ENCODE assay signal across 8 cellular contexts in genomic region chr4:39365931-39366771, GRCh38. TPM values are rescaled to one million over a fixed set of nuclear protein-coding genes. Genes with fewer than 3 reads are reported as not detected.
DNase-seq lines count a peak whose midpoint lies in the region; ATAC-seq and TF ChIP-seq lines count a peak whose summit lies in the region.

TSS of gene RFC1 (minus strand) at chr4:39366362. CDS start at chr4:39366241, 121 bp downstream.

- peaks cover 38% of the 10 kb centered on the region for H3K4me1 ChIP-seq in CD4-positive, alpha-beta memory T cell (ENCODE audit: insufficient read depth, low read length)
- H3K4me1 ChIP-seq in HUES48 (ENCODE audit: control insufficient read depth, insufficient read depth, low read length) (peaks cover 4% of the 10 kb centered on the region; the same call in 1 of the 2 replicates), OCI-LY3 (ENCODE audit: low read length) (peaks cover 20% of the 10 kb centered on the region)

- peaks cover 0 to 8% (median 0%) of the 10 kb centered on the region in 8 donors for H3K9me3 Mint-ChIP-seq in CD4-positive, alpha-beta memory T cell

- peaks cover 22 to 44% (median 29%) of the 10 kb centered on the region in 4 donors for H3K4me1 Mint-ChIP-seq in CD4-positive, alpha-beta memory T cell

- H3K9me3 ChIP-seq in CD4-positive, alpha-beta memory T cell (ENCODE audit: control insufficient read depth in 1 of 2, low read length in 2 of 2): no peaks in the 10 kb centered on the region
- peaks cover 2% of the 10 kb centered on the region; the same call in 1 of the 2 replicates for H3K9me3 ChIP-seq in HUES48 (ENCODE audit: control insufficient read depth, insufficient read depth, low read length)
- no peaks in the 10 kb centered on the region for H3K9me3 ChIP-seq in OCI-LY3 (ENCODE audit: insufficient read depth, low read length)

- H2AFZ ChIP-seq in OCI-LY3 (ENCODE audit: low read depth, low read length): peak within 1 kb of the TSS; percentile 76

- intact Hi-C loops in CD4-positive, alpha-beta memory T cell (cut with micrococcal nuclease): loop anchor here (1.0 to 5.0 kb wide), 5 partner anchors 13 to 1679 kb away; partner anchors contain the start of genes LIAS, RELL1, RPL9 and WDR19

- no peaks in the 10 kb centered on the region for H3K36me3 ChIP-seq in CD4-positive, alpha-beta memory T cell (ENCODE audit: insufficient read depth, low read length)
- no peaks in the 10 kb centered on the region for H3K36me3 ChIP-seq in HUES48 (ENCODE audit: control insufficient read depth, insufficient read depth, low read length)
- peaks cover 7% of the 10 kb centered on the region for H3K36me3 ChIP-seq in OCI-LY3 (replicated peaks; ENCODE audit: low read depth, low read length)

- peaks cover 0 to 7% of the 10 kb centered on the region in 2 donors for H3K36me3 Mint-ChIP-seq in CD4-positive, alpha-beta memory T cell

- peak within 1 kb of the TSS; percentile 85 for H3K4me3 ChIP-seq in CD4-positive, alpha-beta memory T cell (ENCODE audit: low read length in 2 of 2)
- H3K4me3 ChIP-seq in HUES48 (ENCODE audit: low read depth, low read length) (peak within 1 kb of the TSS; percentile 96), OCI-LY3 (ENCODE audit: low read length) (peak within 1 kb of the TSS; percentile 85)

- H3K27me3 Mint-ChIP-seq in CD4-positive, alpha-beta memory T cell: no peaks in the 10 kb centered on the region

- H3K9ac ChIP-seq in HUES48 (ENCODE audit: low read depth, low read length) (peak within 1 kb of the TSS; percentile 92), OCI-LY3 (ENCODE audit: low read length) (peak within 1 kb of the TSS; percentile 84)

- CTCF ChIA-PET in CD4-positive, alpha-beta memory T cell (lab: Charles Lee; ENCODE audit: partially characterized antibody): interaction anchor here (1.0 to 2.4 kb wide), 5 partner anchors 9 to 80 kb away, joined by 3 to 7 read pairs (median 4); no protein-coding TSS in a partner anchor

- H3K79me2 ChIP-seq in OCI-LY3 (ENCODE audit: low read length): peaks cover 50% of the 10 kb centered on the region

- H3K27me3 ChIP-seq in CD4-positive, alpha-beta memory T cell (ENCODE audit: insufficient read depth, low read length): no peaks in the 10 kb centered on the region
- H3K27me3 ChIP-seq in HUES48 (ENCODE audit: control insufficient read depth, insufficient read depth, low read length): peaks cover 11% of the 10 kb centered on the region
- H3K27me3 ChIP-seq in OCI-LY3 (ENCODE audit: low read depth, low read length): no peaks in the 10 kb centered on the region

- ATAC-seq in GM19467 (IDR thresholded peaks at IDR 0.05; ENCODE audit: unreplicated experiment): peak; percentile 64

- peak within 1 kb of the TSS; percentile 98 for H3K4me2 ChIP-seq in OCI-LY3 (ENCODE audit: low read length)

- peaks cover 37% of the 10 kb centered on the region for H4K20me1 ChIP-seq in OCI-LY3 (ENCODE audit: insufficient read depth, low read length)

- DNase-seq in CD4-positive, alpha-beta memory T cell: peak; percentile 89 to 94 (median 90)
- DNase-seq in activated CD8-positive, alpha-beta memory T cell treated with anti-CD3 and anti-CD28 coated beads, Interleukin-2, amount 50 U/mL, for 48 hours: peak; percentile 99
- DNase-seq in epidermal melanocyte (ENCODE audit: insufficient read length, low spot score): peak; percentile 63
- DNase-seq in middle frontal gyrus (ENCODE audit: extremely low spot score, low spot score): peak; percentile 85
- DNase-seq in stimulated activated CD8-positive, alpha-beta memory T cell treated with anti-CD3 and anti-CD28 coated beads, Interleukin-2, amount 100 ng/mL, for 1 hour (ENCODE audit: low read depth in 2 of 2): peak; percentile 87 to 88

- TF ChIP-seq CTCF in OCI-LY3 (IDR thresholded peaks at IDR 0.05; ENCODE audit: low read depth, low read length): no peak

- POLR2A ChIA-PET in CD4-positive, alpha-beta memory T cell (lab: Charles Lee; ENCODE audit: partially characterized antibody): interaction anchor here (0.7 to 4.9 kb wide), 10 partner anchors 9 to 331 kb away, joined by 3 to 52 read pairs (median 5); partner anchors contain the start of genes LIAS, RPL9, SMIM14 and UBE2K

- peak within 1 kb of the TSS; percentile 83 for H3K27ac ChIP-seq in CD4-positive, alpha-beta memory T cell (ENCODE audit: low read depth, low read length)
- H3K27ac ChIP-seq in HUES48 (ENCODE audit: low read depth, low read length): peak within 1 kb of the TSS; percentile 94
- peak within 1 kb of the TSS; percentile 60 for H3K27ac ChIP-seq in OCI-LY3 (ENCODE audit: low read length)

- H3K4me3 Mint-ChIP-seq in CD4-positive, alpha-beta memory T cell: peak within 1 kb of the TSS; percentile 90 to 96 (median 93)

- peak within 1 kb of the TSS; percentile 90 to 97 (median 94) for H3K27ac Mint-ChIP-seq in CD4-positive, alpha-beta memory T cell

RNA-seq across cellular contexts. Expression of gene RFC1, which starts in this region (rescaled TPM):
- total RNA-seq in CD4-positive, alpha-beta memory T cell: 10 to 100 TPM; 62.5 to 70.6 TPM
- 10 to 100 TPM in 1 of 2 donors, 1 to 10 TPM in 1; 6.2 to 46.2 TPM for polyA plus RNA-seq in CD4-positive, alpha-beta memory T cell

Comparison
In these comparisons a context has a peak if more than half of its experiments do, and no peak if none do; other contexts are left out.
1. Peak in every context shown above with its lines: DNase-seq, ATAC-seq, H3K4me3 ChIP-seq and H3K27ac ChIP-seq.